In the genomic region with DNA sequence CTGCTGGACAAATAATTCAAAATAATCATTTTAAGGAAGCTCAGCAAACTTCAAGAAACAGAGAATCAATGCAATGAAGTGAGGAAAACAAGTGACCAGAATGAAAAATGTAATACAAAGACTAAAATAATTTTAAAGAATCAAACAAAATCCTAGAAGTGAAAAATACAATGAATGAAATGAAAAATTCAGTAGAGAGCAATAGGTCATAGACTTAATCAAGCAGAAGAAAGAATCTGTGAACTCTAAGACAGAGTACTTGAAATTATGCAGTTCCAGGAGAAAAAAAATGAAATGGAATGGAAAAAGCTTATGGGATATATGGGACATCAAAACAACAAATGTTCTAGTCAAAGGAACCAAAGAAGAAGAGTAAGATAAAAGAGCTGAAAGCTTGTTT, we compare ENCODE assay signal across 31 cellular contexts. TPM values are rescaled to one million over a fixed set of nuclear protein-coding genes. Genes with fewer than 3 reads are reported as not detected.
"Had no signal": no experiment of that assay in that cellular context is flagged by ENCODE, and none has a peak within 500 bp of the region (broad histone marks: within the 10 kb centered on the region; RNA-seq: fewer than 3 reads in every experiment).

No MANE protein-coding gene starts in this region.

- ATAC-seq: stimulated activated effector memory CD8-positive, alpha-beta T cell treated with anti-CD3 and anti-CD28 coated beads, Interleukin-12 subunit alpha, Interleukin-12 subunit beta, amount 100 ng/mL, for 72 hours; stimulated activated memory B cell treated with anti-CD40 and anti-IgM and Interleukin-4, amounts not matched to agents 10 μg/mL and 1 μg/mL and 100 μg/mL, for 72 hours; stimulated activated naive B cell treated with anti-CD40 and anti-IgM and Interleukin-4, amounts not matched to agents 10 μg/mL and 1 μg/mL and 100 μg/mL, for 72 hours; stimulated activated naive CD8-positive, alpha-beta T cell treated with anti-CD3 and anti-CD28 coated beads, Interleukin-15, amount 100 ng/mL, for 72 hours; stimulated activated naive CD8-positive, alpha-beta T cell treated with anti-CD3 and anti-CD28 coated beads, Interleukin-15, Interleukin-2, amounts not matched to agents 100 U/mL and 50 U/mL, for 24 hours; upper lobe of right lung had no signal

- H3K4me3 ChIP-seq: stomach, suprapubic skin, testis, thoracic aorta, thyroid gland, tibial artery, tibial nerve, transverse colon, upper lobe of left lung, upper lobe of right lung, uterus, vagina had no signal

- H3K4me1 ChIP-seq: stomach, suprapubic skin, testis, thyroid gland, tibial artery, tibial nerve, transverse colon, upper lobe of left lung, upper lobe of right lung, uterus, vagina had no signal

- FAIRE-seq: urothelium cell line had no signal

- DNase-seq: stimulated activated CD4-positive, alpha-beta T cell treated with anti-CD3 and anti-CD28 coated beads, Interleukin-2, amount 100 ng/mL, for 48 hours; stimulated activated CD4-positive, alpha-beta T cell treated with anti-CD3 and anti-CD28 coated beads, Interleukin-4, amount 100 ng/mL, for 1 hour; stimulated activated CD4-positive, alpha-beta T cell treated with anti-CD3 and anti-CD28 coated beads, Interleukin-4, amount 100 ng/mL, for 24 hours; stimulated activated CD4-positive, alpha-beta T cell treated with anti-CD3 and anti-CD28 coated beads, Interleukin-4, amount 100 ng/mL, for 4 hours; stimulated activated CD8-positive, alpha-beta memory T cell treated with anti-CD3 and anti-CD28 coated beads, Interleukin-4, amount 100 ng/mL, for 48 hours; stimulated activated naive B cell treated with anti-CD40 and anti-IgM and Interleukin-4, amounts not matched to agents 10 μg/mL and 1 μg/mL and 100 μg/mL, for 72 hours; stimulated activated naive CD4-positive, alpha-beta T cell; stimulated activated naive CD4-positive, alpha-beta T cell treated with Interleukin-2 at 50 U/mL for 16 hours; stimulated activated naive CD8-positive, alpha-beta T cell treated with anti-CD3 and anti-CD28 coated beads, Interleukin-15, amount 100 ng/mL, for 72 hours; stimulated activated naive CD8-positive, alpha-beta T cell treated with anti-CD3 and anti-CD28 coated beads, Interleukin-15, Interleukin-2, amounts not matched to agents 100 U/mL and 50 U/mL, for 24 hours; stomach; substantia nigra; testis; thyroid gland; tibial artery; transverse colon; trophoblast cell; upper lobe of left lung; upper lobe of right lung; uterus had no signal

- H3K9me3 ChIP-seq: testis, thyroid gland, upper lobe of right lung had no signal

- H3K27me3 ChIP-seq: suprapubic skin, testis, thyroid gland, tibial artery, tibial nerve, transverse colon, upper lobe of left lung, uterus, vagina had no signal

- H3K36me3 ChIP-seq: stomach, suprapubic skin, thoracic aorta, thyroid gland, tibial nerve, transverse colon, upper lobe of left lung, upper lobe of right lung, uterus, vagina had no signal

- H3K27ac ChIP-seq: stomach, suprapubic skin, testis, thoracic aorta, thyroid gland, tibial artery, tibial nerve, transverse colon, upper lobe of left lung, upper lobe of right lung, uterus, vagina had no signal

RNA-seq across cellular contexts. Expression of a gene that starts 17.5 kb away (rescaled TPM):
- total RNA-seq: stomach, subcutaneous adipose tissue, suprapubic skin, temporal lobe, thoracic aorta, thyroid gland, upper lobe of left lung, upper lobe of right lung, ureter, vagina had no signal
- polyA plus RNA-seq: stomach, urinary bladder had no signal
